ENCODE assay signal across 8 cellular contexts in genomic region chr5:141878186-141878770, GRCh38. TPM values are rescaled to one million over a fixed set of nuclear protein-coding genes. Genes with fewer than 3 reads are reported as not detected.
DNase-seq lines count a peak whose midpoint lies in the region; ATAC-seq and TF ChIP-seq lines count a peak whose summit lies in the region.

PCDH1 (minus strand) TSS chr5:141878410; CDS start chr5:141878262, 148 bp downstream.

- peak within 1 kb of the TSS; percentile 75 for H3K9ac ChIP-seq in HUES64 (ENCODE audit: low read depth, low read length)

- no peaks in the 10 kb centered on the region for H3K36me3 ChIP-seq in HUES64 (ENCODE audit: insufficient read depth, low read length)
- no peaks in the 10 kb centered on the region for H3K36me3 ChIP-seq in vagina

- H3K4me1 ChIP-seq in HUES64 (ENCODE audit: insufficient read depth, low read length) (peaks cover 53% of the 10 kb centered on the region), vagina (peaks cover 30% of the 10 kb centered on the region)

- H3K27ac Mint-ChIP-seq in activated T-helper 2 cell treated with anti-CD3 and anti-CD28 coated beads, Interferon-gamma antibody, Interleukin-2, Interleukin-4, amounts not matched to agents 10 μg/mL and 5 μg/mL and 100 μg/mL, durations not matched to agents 14 hours and 24 hours and 36 hours, result peak within 1 kb of the TSS; percentile 1
- peak within 1 kb of the TSS in 9 of 10 donors; percentile 2 to 90 (median 30) for H3K27ac Mint-ChIP-seq in naive thymus-derived CD8-positive, alpha-beta T cell

- peaks cover 14% of the 10 kb centered on the region for H3K4me1 Mint-ChIP-seq in activated T-helper 2 cell treated with anti-CD3 and anti-CD28 coated beads, Interferon-gamma antibody, Interleukin-2, Interleukin-4, amounts not matched to agents 10 μg/mL and 5 μg/mL and 100 μg/mL, durations not matched to agents 14 hours and 24 hours and 36 hours (ENCODE audit: low read depth)
- H3K4me1 Mint-ChIP-seq in naive thymus-derived CD8-positive, alpha-beta T cell, result peaks cover 19 to 44% (median 29%) of the 10 kb centered on the region in 4 donors

- no peaks in the 10 kb centered on the region for H3K9me3 ChIP-seq in HUES64 (ENCODE audit: insufficient read depth, low read depth, low read length)
- H3K9me3 ChIP-seq in vagina, result no peaks in the 10 kb centered on the region

- H3K9me3 Mint-ChIP-seq in activated T-helper 2 cell treated with anti-CD3 and anti-CD28 coated beads, Interferon-gamma antibody, Interleukin-2, Interleukin-4, amounts not matched to agents 10 μg/mL and 5 μg/mL and 100 μg/mL, durations not matched to agents 14 hours and 24 hours and 36 hours, result no peaks in the 10 kb centered on the region
- H3K9me3 Mint-ChIP-seq in naive thymus-derived CD8-positive, alpha-beta T cell, result no peaks in the 10 kb centered on the region

- no peaks in the 10 kb centered on the region for H3K36me3 Mint-ChIP-seq in activated T-helper 2 cell treated with anti-CD3 and anti-CD28 coated beads, Interferon-gamma antibody, Interleukin-2, Interleukin-4, amounts not matched to agents 10 μg/mL and 5 μg/mL and 100 μg/mL, durations not matched to agents 14 hours and 24 hours and 36 hours (ENCODE audit: low read depth)
- H3K36me3 Mint-ChIP-seq in naive thymus-derived CD8-positive, alpha-beta T cell, result no peaks in the 10 kb centered on the region

- peak within 1 kb of the TSS; percentile 78 for H3K4me3 Mint-ChIP-seq in activated T-helper 2 cell treated with anti-CD3 and anti-CD28 coated beads, Interferon-gamma antibody, Interleukin-2, Interleukin-4, amounts not matched to agents 10 μg/mL and 5 μg/mL and 100 μg/mL, durations not matched to agents 14 hours and 24 hours and 36 hours (ENCODE audit: low read depth)
- H3K4me3 Mint-ChIP-seq in naive thymus-derived CD8-positive, alpha-beta T cell, result peak within 1 kb of the TSS; percentile 80 to 97 (median 82)

- POLR2A ChIA-PET in naive thymus-derived CD8-positive, alpha-beta T cell (lab: Charles Lee), result interaction anchor here (0.6 to 4.0 kb wide), 12 partner anchors 28 to 214 kb away, joined by 3 to 25 read pairs (median 5); partner anchors contain the start of gene DELE1

- H3K4me3 ChIP-seq in HUES64 (ENCODE audit: low read length) (peak within 1 kb of the TSS; percentile 67), foreskin fibroblast (ENCODE audit: low read depth in 1 of 2, low read length in 2 of 2) (peak within 1 kb of the TSS; percentile 36 to 47), vagina (peak within 1 kb of the TSS; percentile 59 to 64)

- peaks cover 77% of the 10 kb centered on the region for H3K27me3 Mint-ChIP-seq in activated T-helper 2 cell treated with anti-CD3 and anti-CD28 coated beads, Interferon-gamma antibody, Interleukin-2, Interleukin-4, amounts not matched to agents 10 μg/mL and 5 μg/mL and 100 μg/mL, durations not matched to agents 14 hours and 24 hours and 36 hours (ENCODE audit: low read depth)
- H3K27me3 Mint-ChIP-seq in naive thymus-derived CD8-positive, alpha-beta T cell, result peaks cover 44 to 90% (median 69%) of the 10 kb centered on the region in 5 donors

- intact Hi-C loops in activated T-helper 2 cell treated with anti-CD3 and anti-CD28 coated beads, Interferon-gamma antibody, Interleukin-2, Interleukin-4, amounts not matched to agents 10 μg/mL and 5 μg/mL and 100 μg/mL, durations not matched to agents 14 hours and 24 hours and 36 hours (cut with micrococcal nuclease), result loop anchor here (2.0 kb wide), 1 partner anchor 33 kb away; no protein-coding TSS in a partner anchor
- intact Hi-C loops in vagina (cut with DNase I), result loop anchor here (5.0 kb wide), 1 partner anchor 44 kb away; the partner anchor contains the start of gene DELE1

- TF ChIP-seq CTCF in foreskin fibroblast (IDR thresholded peaks at IDR 0.05; ENCODE audit: low read depth, low read length), result no peak
- no peak for TF ChIP-seq CTCF in vagina (IDR thresholded peaks at IDR 0.05)

- peak within 1 kb of the TSS; percentile 75 for H3K27ac ChIP-seq in HUES64 (ENCODE audit: low read depth, low read length)
- peak within 1 kb of the TSS; percentile 82 for H3K27ac ChIP-seq in vagina

- H3K27me3 ChIP-seq in HUES64 (ENCODE audit: insufficient read depth, low read length) (peaks cover 20% of the 10 kb centered on the region), vagina (peaks cover 17% of the 10 kb centered on the region)

- under 1% methylated on average over 43 of the region's 64 CpGs for WGBS in HUES64

- DNase-seq in C1 segment of cervical spinal cord (lab: John Stamatoyannopoulos, UW) (peak in 11 of 14 donors; percentile 68 to 86 (median 79)), foreskin fibroblast (peak; percentile 13 to 60), vagina (ENCODE audit: extremely low spot score in 2 of 2) (no peak)
- DNase-seq in activated T-helper 2 cell treated with anti-CD3 and anti-CD28 coated beads, Interferon-gamma antibody, Interleukin-2, Interleukin-4, amounts not matched to agents 10 μg/mL and 5 μg/mL and 100 μg/mL, durations not matched to agents 14 hours and 24 hours and 36 hours (ENCODE audit: low spot score), result no peak
- peak in 4 of 10 donors; percentile 28 to 38 (median 32) for DNase-seq in naive thymus-derived CD8-positive, alpha-beta T cell

- ATAC-seq in naive thymus-derived CD8-positive, alpha-beta T cell, result peak; percentile 21 to 46
- ATAC-seq in HG02588 (IDR thresholded peaks at IDR 0.05; ENCODE audit: unreplicated experiment) (no peak), GM21529 (IDR thresholded peaks at IDR 0.05; ENCODE audit: unreplicated experiment) (no peak)

- no peak for TF ChIP-seq POLR2A in vagina (IDR thresholded peaks at IDR 0.05)

RNA-seq across cellular contexts. Expression of gene PCDH1, which starts in this region (rescaled TPM):
- 72.2 TPM for polyA plus RNA-seq in HUES64 (2013, experiment 1 of 2)
- 59.3 TPM for polyA plus RNA-seq in HUES64 (2013, experiment 2 of 2)
- total RNA-seq in activated T-helper 2 cell treated with anti-CD3 and anti-CD28 coated beads, Interferon-gamma antibody, Interleukin-2, Interleukin-4, amounts not matched to agents 10 μg/mL and 5 μg/mL and 100 μg/mL, durations not matched to agents 14 hours and 24 hours and 36 hours, result not detected in 2 replicates
- total RNA-seq in naive thymus-derived CD8-positive, alpha-beta T cell, result not detected
- polyA plus RNA-seq in naive thymus-derived CD8-positive, alpha-beta T cell, result 1 to 10 TPM in 1 of 3 donors, under 1 TPM in 1, not detected in 1; 0.06 to 1.3 TPM
- 38.8 TPM for total RNA-seq in vagina

Comparison
In these comparisons a context has a peak if more than half of its experiments do, and no peak if none do; other contexts are left out.
1. RNA of gene PCDH1 (total RNA-seq): 38.8 TPM in vagina (single experiment); not detected in naive thymus-derived CD8-positive, alpha-beta T cell and not detected in activated T-helper 2 cell treated with anti-CD3 and anti-CD28 coated beads, Interferon-gamma antibody, Interleukin-2, Interleukin-4, amounts not matched to agents 10 μg/mL and 5 μg/mL and 100 μg/mL, durations not matched to agents 14 hours and 24 hours and 36 hours; every median in the first group is over 10 times any median in the second.
2. DNase-seq: peak in C1 segment of cervical spinal cord (11 of 14) and foreskin fibroblast (2 of 2); none in activated T-helper 2 cell treated with anti-CD3 and anti-CD28 coated beads, Interferon-gamma antibody, Interleukin-2, Interleukin-4, amounts not matched to agents 10 μg/mL and 5 μg/mL and 100 μg/mL, durations not matched to agents 14 hours and 24 hours and 36 hours (single experiment) and vagina (0 of 2).
3. ATAC-seq: peak in naive thymus-derived CD8-positive, alpha-beta T cell (2 of 2); none in HG02588 (single experiment) and GM21529 (single experiment).
4. Peak in every context shown above with its lines, with median percentiles within 50 percentile points of each other: H3K4me3 ChIP-seq.